ENCODE assay signal across 17 cellular contexts in the genomic region with DNA sequence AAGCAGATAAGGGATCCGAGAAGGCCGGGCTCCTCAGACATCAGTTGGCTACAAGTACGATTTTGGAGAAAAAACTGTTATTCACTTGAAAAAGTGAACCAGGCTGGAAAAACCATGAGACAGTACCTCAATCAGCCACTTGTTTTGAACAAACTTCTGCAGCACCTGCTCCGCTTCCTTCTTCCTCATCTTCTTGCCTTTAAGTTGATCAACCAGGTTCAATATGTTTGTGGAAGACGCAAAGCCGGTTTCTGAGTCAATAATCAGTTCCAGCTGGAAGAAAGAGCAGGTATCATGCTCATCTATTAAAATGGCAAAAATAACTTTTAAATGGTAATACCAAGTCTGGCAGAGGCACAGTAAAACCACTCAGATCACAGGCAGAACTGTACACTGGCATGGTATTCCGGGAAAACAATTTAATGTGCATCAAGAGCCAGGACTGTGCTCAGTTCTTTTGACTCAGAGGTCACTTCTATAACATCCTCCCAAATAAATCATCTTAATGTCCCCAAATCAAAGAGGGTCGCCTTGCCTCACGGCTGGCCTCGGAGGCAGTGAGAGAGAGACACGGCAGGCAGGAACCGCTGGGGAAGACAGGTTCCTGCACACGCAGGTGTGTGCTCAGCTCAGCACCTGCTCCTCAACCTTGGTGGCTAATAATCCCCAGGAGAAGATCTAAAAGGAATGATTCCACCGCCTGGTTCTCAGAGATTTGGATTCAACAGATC. TPM values are rescaled to one million over a fixed set of nuclear protein-coding genes. Genes with fewer than 3 reads are reported as not detected.
DNase-seq lines count a peak whose midpoint lies in the region; ATAC-seq and TF ChIP-seq lines count a peak whose summit lies in the region.
"Had no signal": no experiment of that assay in that cellular context is flagged by ENCODE, and none has a peak within 500 bp of the region (broad histone marks: within the 10 kb centered on the region; RNA-seq: fewer than 3 reads in every experiment).

No MANE protein-coding gene starts in this region.

- H3K4me2 ChIP-seq in Loucy (ENCODE audit: low read depth, low read length, poor library complexity, severe bottlenecking) = no peak overlapping the region
- H3K4me2 ChIP-seq: A549 had no signal

- H3K9me2 ChIP-seq in Loucy (replicated peaks; ENCODE audit: low read depth, low read length) = no peaks in the 10 kb centered on the region

- peaks cover 7% of the 10 kb centered on the region; the same call in 1 of the 2 replicates for H3F3A ChIP-seq in Loucy (ENCODE audit: low read depth)

- no peak overlapping the region for H3K4me3 ChIP-seq in Loucy (ENCODE audit: low read length, poor library complexity, severe bottlenecking)
- H3K4me3 ChIP-seq: A549, esophagus muscularis mucosa had no signal

- H3K79me2 ChIP-seq in Loucy (ENCODE audit: insufficient read depth, low read length) = peaks cover 8% of the 10 kb centered on the region; the same call in 1 of the 2 replicates

- ATAC-seq in activated CD4-positive, alpha-beta T cell treated with anti-CD3 and anti-CD28 coated beads for 36 hours = no peak
- ATAC-seq in activated naive CD8-positive, alpha-beta T cell treated with anti-CD3 and anti-CD28 coated beads, Interleukin-2, amount 50 U/mL, for 24 hours = no peak
- ATAC-seq in HG02973 (IDR thresholded peaks at IDR 0.05; ENCODE audit: unreplicated experiment) (no peak), HG03045 (IDR thresholded peaks at IDR 0.05; ENCODE audit: unreplicated experiment) (no peak)
- ATAC-seq: A549, WTC11 had no signal

- CTCF ChIA-PET in activated CD4-positive, alpha-beta T cell treated with anti-CD3 and anti-CD28 coated beads for 36 hours (lab: Charles Lee) = interaction anchor here (0.8 to 7.5 kb wide), 13 partner anchors 11 to 144 kb away, joined by 3 to 80 read pairs (median 6); partner anchors contain the start of gene KDM8

- H3K27ac Mint-ChIP-seq in activated CD4-positive, alpha-beta T cell treated with anti-CD3 and anti-CD28 coated beads for 36 hours = peak overlapping the region; percentile 93
- peak overlapping the region; percentile 100 for H3K27ac Mint-ChIP-seq in activated naive CD8-positive, alpha-beta T cell treated with anti-CD3 and anti-CD28 coated beads, Interleukin-2, amount 50 U/mL, for 24 hours
- H3K27ac Mint-ChIP-seq: WTC11 had no signal

- H3K27me3 ChIP-seq in Loucy (ENCODE audit: insufficient read depth, low read length, poor library complexity, severe bottlenecking) = no peaks in the 10 kb centered on the region
- H3K27me3 ChIP-seq: esophagus muscularis mucosa had no signal

- POLR2A ChIA-PET in activated CD4-positive, alpha-beta T cell treated with anti-CD3 and anti-CD28 coated beads for 36 hours (lab: Charles Lee) = interaction anchor here (1.0 to 5.2 kb wide), 9 partner anchors 29 to 172 kb away, joined by 3 to 111 read pairs (median 13); partner anchors contain the start of gene KDM8

- no peaks in the 10 kb centered on the region for H3K36me3 ChIP-seq in Loucy (ENCODE audit: insufficient read depth, low read length)

- no peaks in the 10 kb centered on the region for H3K27me3 Mint-ChIP-seq in activated CD4-positive, alpha-beta T cell treated with anti-CD3 and anti-CD28 coated beads for 36 hours
- no peaks in the 10 kb centered on the region for H3K27me3 Mint-ChIP-seq in activated naive CD8-positive, alpha-beta T cell treated with anti-CD3 and anti-CD28 coated beads, Interleukin-2, amount 50 U/mL, for 24 hours

- H3K9me3 Mint-ChIP-seq in activated CD4-positive, alpha-beta T cell treated with anti-CD3 and anti-CD28 coated beads for 36 hours (ENCODE audit: low read depth) = no peaks in the 10 kb centered on the region
- H3K9me3 Mint-ChIP-seq in activated naive CD8-positive, alpha-beta T cell treated with anti-CD3 and anti-CD28 coated beads, Interleukin-2, amount 50 U/mL, for 24 hours = no peaks in the 10 kb centered on the region
- H3K9me3 Mint-ChIP-seq: WTC11 had no signal

- peak overlapping the region; percentile 59 for H3K4me3 Mint-ChIP-seq in activated CD4-positive, alpha-beta T cell treated with anti-CD3 and anti-CD28 coated beads for 36 hours
- peak overlapping the region; percentile 72 for H3K4me3 Mint-ChIP-seq in activated naive CD8-positive, alpha-beta T cell treated with anti-CD3 and anti-CD28 coated beads, Interleukin-2, amount 50 U/mL, for 24 hours
- H3K4me3 Mint-ChIP-seq: WTC11 had no signal

- DNase-seq in activated CD4-positive, alpha-beta T cell treated with anti-CD3 and anti-CD28 coated beads for 36 hours = no peak
- no peak for DNase-seq in activated CD4-positive, alpha-beta T cell treated with anti-CD3 and anti-CD28 coated beads for 48 hours
- no peak for DNase-seq in activated naive CD8-positive, alpha-beta T cell treated with anti-CD3 and anti-CD28 coated beads, Interleukin-2, amount 50 U/mL, for 24 hours
- DNase-seq in posterior vena cava (ENCODE audit: low spot score) = peak; percentile 50
- no peak for DNase-seq in activated CD4-positive, alpha-beta T cell treated with anti-CD3 and anti-CD28 coated beads, Interleukin-2, amount 50 U/mL, for 4 hours
- DNase-seq: DMS 273 treated with DMSO at 0.1 percent for 48 hours, Karpas-422, NCI-H1930, NCI-H748 treated with DMSO at 0.1 percent for 48 hours, occipital lobe, SIG-M5 had no signal

- H3K9ac ChIP-seq in Loucy (ENCODE audit: low read depth, low read length, poor library complexity, severe bottlenecking) = peak overlapping the region; percentile 67

- peaks cover 91% of the 10 kb centered on the region for H3K4me1 Mint-ChIP-seq in activated CD4-positive, alpha-beta T cell treated with anti-CD3 and anti-CD28 coated beads for 36 hours
- peaks cover 92% of the 10 kb centered on the region for H3K4me1 Mint-ChIP-seq in activated naive CD8-positive, alpha-beta T cell treated with anti-CD3 and anti-CD28 coated beads, Interleukin-2, amount 50 U/mL, for 24 hours

- no peaks in the 10 kb centered on the region for H3K9me3 ChIP-seq in Loucy (ENCODE audit: insufficient read depth, low read depth, low read length)
- H3K9me3 ChIP-seq: A549, esophagus muscularis mucosa had no signal

- H4K20me1 ChIP-seq in Loucy (ENCODE audit: insufficient read depth, low read length, poor library complexity, severe bottlenecking) = no peaks in the 10 kb centered on the region

- TF ChIP-seq CTCF in Loucy (conservative IDR thresholded peaks at IDR 0.05; ENCODE audit: low read length) = no peak

- intact Hi-C loops in activated CD4-positive, alpha-beta T cell treated with anti-CD3 and anti-CD28 coated beads for 36 hours (cut with DNase I, micrococcal nuclease) = loop anchor here (2.0 to 10.0 kb wide), 2 partner anchors 54 to 952 kb away; no protein-coding TSS in a partner anchor
- intact Hi-C loops in posterior vena cava (cut with DNase I) = loop anchor here (5.0 to 10.0 kb wide), 4 partner anchors 82 to 222 kb away; partner anchors contain the start of gene IL4R (in 1 of the 2)

- H3K36me3 Mint-ChIP-seq in activated CD4-positive, alpha-beta T cell treated with anti-CD3 and anti-CD28 coated beads for 36 hours (ENCODE audit: low read depth) = peaks cover 60% of the 10 kb centered on the region
- peaks cover 44% of the 10 kb centered on the region for H3K36me3 Mint-ChIP-seq in activated naive CD8-positive, alpha-beta T cell treated with anti-CD3 and anti-CD28 coated beads, Interleukin-2, amount 50 U/mL, for 24 hours (ENCODE audit: low read depth)
- H3K36me3 Mint-ChIP-seq: WTC11 had no signal

- no peak overlapping the region for H2AFZ ChIP-seq in Loucy (ENCODE audit: low read length)

- H3K4me1 ChIP-seq in Loucy (ENCODE audit: insufficient read depth, low read length, poor library complexity, severe bottlenecking) = peaks cover 79% of the 10 kb centered on the region

RNA-seq across cellular contexts. Expression of gene KDM8, which starts 29.7 kb away (rescaled TPM):
- total RNA-seq in activated CD4-positive, alpha-beta T cell treated with anti-CD3 and anti-CD28 coated beads for 36 hours = 10 to 100 TPM in 1 of 2 experiments, 1 to 10 TPM in 1; 9.8 to 10.4 TPM
- total RNA-seq in posterior vena cava = 1 to 10 TPM; 4.4 to 4.6 TPM

RNA-seq across cellular contexts. Expression of gene NSMCE1, which starts 35.5 kb away (rescaled TPM):
- 100 to 1,000 TPM; 110 to 127 TPM for total RNA-seq in activated CD4-positive, alpha-beta T cell treated with anti-CD3 and anti-CD28 coated beads for 36 hours
- 10 to 100 TPM; 45.3 to 52.0 TPM for total RNA-seq in posterior vena cava
